ENCODE assay signal across 19 cellular contexts in genomic region chr11:34953955-34954354, GRCh38.
"Had no signal": no experiment of that assay in that cellular context is flagged by ENCODE, and none has a peak within 500 bp of the region (broad histone marks: within the 10 kb centered on the region; RNA-seq: fewer than 3 reads in every experiment).

No MANE protein-coding gene starts in this region.

- H3K27me3 ChIP-seq: MG63 had no signal

- H3K4me1 Mint-ChIP-seq: activated CD8-positive, alpha-beta memory T cell treated with anti-CD3 and anti-CD28 coated beads, Interleukin-2, amount 10 ng/mL, durations not matched to agents 7 days and 5 days had no signal

- H3K4me3 Mint-ChIP-seq: activated CD8-positive, alpha-beta memory T cell treated with anti-CD3 and anti-CD28 coated beads, Interleukin-2, amount 10 ng/mL, durations not matched to agents 7 days and 5 days; activated T-cell treated with anti-CD3 and anti-CD28 coated beads, Interleukin-2, amount 50 U/mL, for 24 hours; activated T-helper 1 cell treated with anti-CD3 and anti-CD28 coated beads, Interleukin-12 subunit alpha, Interleukin-12 subunit beta, Interleukin-2, Interleukin-4 antibody, amounts not matched to agents 30 ng/mL and 10 ng/mL and 1 ng/mL, durations not matched to agents 14 hours and 24 hours and 36 hours; T-helper 1 cell treated with Interleukin-12 subunit alpha and Interleukin-12 subunit beta and Interleukin-4 antibody, amounts not matched to agents 30 μg/mL and 1 μg/mL, for 36 hours had no signal

- FAIRE-seq: bronchial epithelial cell had no signal

- H3K36me3 Mint-ChIP-seq: activated naive CD4-positive, alpha-beta T cell treated with anti-CD3 and anti-CD28 coated beads, Interleukin-2, amount 50 U/mL, for 72 hours had no signal

- H3K27ac Mint-ChIP-seq: activated CD8-positive, alpha-beta memory T cell treated with anti-CD3 and anti-CD28 coated beads, Interleukin-2, amount 10 ng/mL, durations not matched to agents 7 days and 5 days; activated naive CD4-positive, alpha-beta T cell treated with anti-CD3 and anti-CD28 coated beads, Interleukin-2, amount 50 U/mL, for 72 hours; activated T-cell treated with anti-CD3 and anti-CD28 coated beads, Interleukin-2, amount 50 U/mL, for 24 hours; activated T-helper 1 cell treated with anti-CD3 and anti-CD28 coated beads, Interleukin-12 subunit alpha, Interleukin-12 subunit beta, Interleukin-2, Interleukin-4 antibody, amounts not matched to agents 30 ng/mL and 10 ng/mL and 1 ng/mL, durations not matched to agents 14 hours and 24 hours and 36 hours; T-helper 1 cell treated with Interleukin-12 subunit alpha and Interleukin-12 subunit beta and Interleukin-4 antibody, amounts not matched to agents 30 μg/mL and 1 μg/mL, for 36 hours had no signal

- H3K4me3 ChIP-seq: MG63 had no signal

- DNase-seq: activated CD8-positive, alpha-beta memory T cell treated with anti-CD3 and anti-CD28 coated beads, Interleukin-2, amount 10 ng/mL, durations not matched to agents 7 days and 5 days; activated effector memory CD4-positive, alpha-beta T cell treated with anti-CD3 and anti-CD28 coated beads, Interleukin-2, amount 50 U/mL, for 16 hours; activated naive CD4-positive, alpha-beta T cell treated with Interleukin-2 at 50 U/mL for 16 hours; activated T-cell treated with anti-CD3 and anti-CD28 coated beads, Interleukin-2, amount 50 U/mL, for 24 hours; central memory CD4-positive, alpha-beta T cell; MG63; MV-4-11; NCI-H1105; NCI-H1436; NCI-H1694 treated with DMSO at 0.1 percent for 48 hours; NCI-H2029 treated with DMSO at 0.1 percent for 48 hours; NCI-H345; NCI-H510A; NCI-H82; SHP77 treated with DMSO at 0.1 percent for 48 hours had no signal

- H3K27me3 Mint-ChIP-seq: activated CD8-positive, alpha-beta memory T cell treated with anti-CD3 and anti-CD28 coated beads, Interleukin-2, amount 10 ng/mL, durations not matched to agents 7 days and 5 days; activated T-cell treated with anti-CD3 and anti-CD28 coated beads, Interleukin-2, amount 50 U/mL, for 24 hours had no signal

- H3K9me3 Mint-ChIP-seq: activated naive CD4-positive, alpha-beta T cell treated with anti-CD3 and anti-CD28 coated beads, Interleukin-2, amount 50 U/mL, for 72 hours; activated T-cell treated with anti-CD3 and anti-CD28 coated beads, Interleukin-2, amount 50 U/mL, for 24 hours; activated T-helper 1 cell treated with anti-CD3 and anti-CD28 coated beads, Interleukin-12 subunit alpha, Interleukin-12 subunit beta, Interleukin-2, Interleukin-4 antibody, amounts not matched to agents 30 ng/mL and 10 ng/mL and 1 ng/mL, durations not matched to agents 14 hours and 24 hours and 36 hours; T-helper 1 cell treated with Interleukin-12 subunit alpha and Interleukin-12 subunit beta and Interleukin-4 antibody, amounts not matched to agents 30 μg/mL and 1 μg/mL, for 36 hours had no signal

- ATAC-seq: activated CD8-positive, alpha-beta memory T cell treated with anti-CD3 and anti-CD28 coated beads, Interleukin-2, amount 10 ng/mL, durations not matched to agents 7 days and 5 days had no signal

- H3K9me3 ChIP-seq: MG63 had no signal
